10 cellular contexts compared by ENCODE assay signal in the genomic region with DNA sequence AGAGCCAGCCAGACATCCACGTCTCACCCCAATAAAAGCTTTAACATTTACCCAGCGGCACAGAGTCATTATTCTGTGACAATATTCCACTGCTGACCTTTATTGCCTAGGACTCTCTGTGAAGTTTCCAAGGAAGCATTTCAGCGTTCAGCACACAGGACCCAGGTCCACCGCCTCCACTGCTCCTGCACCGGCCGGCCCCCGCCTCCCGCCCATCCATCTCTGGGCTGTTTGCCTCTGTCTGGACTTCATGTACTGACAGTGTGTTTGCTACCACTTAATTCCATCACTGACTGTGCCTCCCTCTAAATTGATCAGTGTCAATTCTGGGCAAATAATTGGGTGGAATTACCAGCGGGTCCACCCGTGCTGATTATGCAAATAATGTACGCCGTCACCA.
"Had no signal": no experiment of that assay in that cellular context is flagged by ENCODE, and none has a peak within 500 bp of the region (broad histone marks: within the 10 kb centered on the region; RNA-seq: fewer than 3 reads in every experiment).

No MANE protein-coding gene starts in this region.

- FAIRE-seq: H1, H54 had no signal

- H2AFZ ChIP-seq: GM23248, GM23338 had no signal

- H3K9ac ChIP-seq: GM23248 had no signal

- H3K27ac ChIP-seq: GM23248 had no signal

- H3K9me3 ChIP-seq: HAP-1 had no signal

- H3K9me3 Mint-ChIP-seq: GM23338, H9 had no signal

- H3K4me1 ChIP-seq: HAP-1 had no signal

- H3K36me3 ChIP-seq: HAP-1 had no signal

- H3K4me2 ChIP-seq: GM23338 had no signal

- H3K27ac Mint-ChIP-seq: GM23338, H9, HFFc6 had no signal

- DNase-seq: GM23248, GOT3, H7, H9, HCEC 1CT, HFFc6 had no signal

- H3K4me3 Mint-ChIP-seq: GM23338, H9, HFFc6 had no signal

- H3K4me3 ChIP-seq: GM23248, GM23338, HAP-1 had no signal
